1 cellular context compared by ENCODE assay signal in the genomic region with DNA sequence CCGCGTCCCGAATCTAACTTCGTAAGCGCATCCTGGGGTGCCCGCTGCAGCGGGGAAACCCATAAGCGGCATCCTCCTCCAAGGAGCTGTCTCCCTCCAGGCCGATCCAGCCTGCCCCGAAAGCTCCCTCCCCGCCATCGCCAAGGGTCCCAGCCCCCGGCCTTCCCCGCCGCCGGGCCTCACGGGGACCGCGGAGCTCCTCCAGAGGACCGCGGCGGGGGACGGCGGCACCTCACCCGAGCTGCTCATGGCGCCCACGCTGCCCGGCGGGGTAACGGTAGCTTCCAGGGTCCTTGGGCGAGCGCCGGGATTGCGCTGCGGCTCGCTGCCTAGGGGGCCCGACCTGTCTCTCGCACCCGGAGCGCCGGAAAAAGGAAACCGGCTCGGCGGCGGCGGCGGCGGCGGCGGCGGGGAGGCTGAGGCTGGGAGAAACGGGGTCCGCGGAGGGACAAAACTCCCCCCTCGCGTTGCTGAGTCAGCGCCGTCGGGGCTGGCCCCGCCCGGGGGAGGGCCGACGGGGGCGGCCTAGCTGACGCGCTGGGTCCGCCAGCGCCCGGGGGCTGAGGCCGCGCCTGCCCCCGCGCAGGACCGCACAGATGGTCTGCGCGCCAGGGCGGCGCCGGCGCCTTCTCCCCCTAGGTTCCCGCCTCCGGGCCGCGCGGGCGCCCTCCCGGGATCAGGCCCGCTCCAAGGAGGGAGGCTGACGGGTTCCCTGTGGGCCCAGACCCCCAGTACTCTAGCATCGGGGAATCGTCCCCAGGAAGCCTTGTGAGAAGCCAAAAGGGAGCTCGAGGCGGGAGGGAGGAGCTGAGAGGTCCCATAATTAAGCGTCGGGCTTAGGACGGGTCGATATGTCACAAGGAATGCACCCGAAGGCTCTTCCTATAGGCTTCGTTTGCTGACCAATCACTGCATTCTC.
TF ChIP-seq lines count a peak whose summit lies in the region.

A gene with protein sequence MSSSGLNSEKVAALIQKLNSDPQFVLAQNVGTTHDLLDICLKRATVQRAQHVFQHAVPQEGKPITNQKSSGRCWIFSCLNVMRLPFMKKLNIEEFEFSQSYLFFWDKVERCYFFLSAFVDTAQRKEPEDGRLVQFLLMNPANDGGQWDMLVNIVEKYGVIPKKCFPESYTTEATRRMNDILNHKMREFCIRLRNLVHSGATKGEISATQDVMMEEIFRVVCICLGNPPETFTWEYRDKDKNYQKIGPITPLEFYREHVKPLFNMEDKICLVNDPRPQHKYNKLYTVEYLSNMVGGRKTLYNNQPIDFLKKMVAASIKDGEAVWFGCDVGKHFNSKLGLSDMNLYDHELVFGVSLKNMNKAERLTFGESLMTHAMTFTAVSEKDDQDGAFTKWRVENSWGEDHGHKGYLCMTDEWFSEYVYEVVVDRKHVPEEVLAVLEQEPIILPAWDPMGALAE (minus strand): TSS at position 374 of the 919 bp plus-strand sequence. CDS start 125 bp downstream, at position 249.

TF ChIP-seq in WTC11, 78 proteins besides CTCF, POLR2A, EP300 and RAD21 (continued from another document and continues in another):
- TF ChIP-seq, protein P1, sequence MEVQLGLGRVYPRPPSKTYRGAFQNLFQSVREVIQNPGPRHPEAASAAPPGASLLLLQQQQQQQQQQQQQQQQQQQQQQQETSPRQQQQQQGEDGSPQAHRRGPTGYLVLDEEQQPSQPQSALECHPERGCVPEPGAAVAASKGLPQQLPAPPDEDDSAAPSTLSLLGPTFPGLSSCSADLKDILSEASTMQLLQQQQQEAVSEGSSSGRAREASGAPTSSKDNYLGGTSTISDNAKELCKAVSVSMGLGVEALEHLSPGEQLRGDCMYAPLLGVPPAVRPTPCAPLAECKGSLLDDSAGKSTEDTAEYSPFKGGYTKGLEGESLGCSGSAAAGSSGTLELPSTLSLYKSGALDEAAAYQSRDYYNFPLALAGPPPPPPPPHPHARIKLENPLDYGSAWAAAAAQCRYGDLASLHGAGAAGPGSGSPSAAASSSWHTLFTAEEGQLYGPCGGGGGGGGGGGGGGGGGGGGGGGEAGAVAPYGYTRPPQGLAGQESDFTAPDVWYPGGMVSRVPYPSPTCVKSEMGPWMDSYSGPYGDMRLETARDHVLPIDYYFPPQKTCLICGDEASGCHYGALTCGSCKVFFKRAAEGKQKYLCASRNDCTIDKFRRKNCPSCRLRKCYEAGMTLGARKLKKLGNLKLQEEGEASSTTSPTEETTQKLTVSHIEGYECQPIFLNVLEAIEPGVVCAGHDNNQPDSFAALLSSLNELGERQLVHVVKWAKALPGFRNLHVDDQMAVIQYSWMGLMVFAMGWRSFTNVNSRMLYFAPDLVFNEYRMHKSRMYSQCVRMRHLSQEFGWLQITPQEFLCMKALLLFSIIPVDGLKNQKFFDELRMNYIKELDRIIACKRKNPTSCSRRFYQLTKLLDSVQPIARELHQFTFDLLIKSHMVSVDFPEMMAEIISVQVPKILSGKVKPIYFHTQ (CRISPR knock-in tag; IDR thresholded peaks at IDR 0.05), result no peak
- TF ChIP-seq, protein P2, sequence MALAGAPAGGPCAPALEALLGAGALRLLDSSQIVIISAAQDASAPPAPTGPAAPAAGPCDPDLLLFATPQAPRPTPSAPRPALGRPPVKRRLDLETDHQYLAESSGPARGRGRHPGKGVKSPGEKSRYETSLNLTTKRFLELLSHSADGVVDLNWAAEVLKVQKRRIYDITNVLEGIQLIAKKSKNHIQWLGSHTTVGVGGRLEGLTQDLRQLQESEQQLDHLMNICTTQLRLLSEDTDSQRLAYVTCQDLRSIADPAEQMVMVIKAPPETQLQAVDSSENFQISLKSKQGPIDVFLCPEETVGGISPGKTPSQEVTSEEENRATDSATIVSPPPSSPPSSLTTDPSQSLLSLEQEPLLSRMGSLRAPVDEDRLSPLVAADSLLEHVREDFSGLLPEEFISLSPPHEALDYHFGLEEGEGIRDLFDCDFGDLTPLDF (CRISPR knock-in tag; IDR thresholded peaks at IDR 0.05), result 0 out of 2 replicates have a peak, but pooled peaks have one; percentile 22
- 0 out of 2 replicates have a peak, but pooled peaks have one; percentile 11 for TF ChIP-seq FOXK1 (CRISPR knock-in tag; IDR thresholded peaks at IDR 0.05)
- no peak for TF ChIP-seq HMGA2 (CRISPR knock-in tag; IDR thresholded peaks at IDR 0.05)
- no peak for TF ChIP-seq ZNF671 (CRISPR knock-in tag; IDR thresholded peaks at IDR 0.05)
- TF ChIP-seq EMX1 (CRISPR knock-in tag; IDR thresholded peaks at IDR 0.05), result no peak
- TF ChIP-seq, protein P3, sequence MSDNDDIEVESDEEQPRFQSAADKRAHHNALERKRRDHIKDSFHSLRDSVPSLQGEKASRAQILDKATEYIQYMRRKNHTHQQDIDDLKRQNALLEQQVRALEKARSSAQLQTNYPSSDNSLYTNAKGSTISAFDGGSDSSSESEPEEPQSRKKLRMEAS (CRISPR knock-in tag; IDR thresholded peaks at IDR 0.05), result no peak; the same call in 1 of the 2 replicates
- no peak for TF ChIP-seq ETV6 (CRISPR knock-in tag; IDR thresholded peaks at IDR 0.05)
- peak; percentile 65 for TF ChIP-seq SP1 (CRISPR knock-in tag; conservative IDR thresholded peaks at IDR 0.05)
- no peak for TF ChIP-seq MXD4 (CRISPR knock-in tag; IDR thresholded peaks at IDR 0.05; ENCODE audit: borderline replicate concordance)
- TF ChIP-seq ZBTB21 (CRISPR knock-in tag; IDR thresholded peaks at IDR 0.05; ENCODE audit: borderline replicate concordance), result no peak
- TF ChIP-seq, protein P4, sequence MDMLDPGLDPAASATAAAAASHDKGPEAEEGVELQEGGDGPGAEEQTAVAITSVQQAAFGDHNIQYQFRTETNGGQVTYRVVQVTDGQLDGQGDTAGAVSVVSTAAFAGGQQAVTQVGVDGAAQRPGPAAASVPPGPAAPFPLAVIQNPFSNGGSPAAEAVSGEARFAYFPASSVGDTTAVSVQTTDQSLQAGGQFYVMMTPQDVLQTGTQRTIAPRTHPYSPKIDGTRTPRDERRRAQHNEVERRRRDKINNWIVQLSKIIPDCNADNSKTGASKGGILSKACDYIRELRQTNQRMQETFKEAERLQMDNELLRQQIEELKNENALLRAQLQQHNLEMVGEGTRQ (CRISPR knock-in tag; IDR thresholded peaks at IDR 0.05), result peak; percentile 28; the same call in 1 of the 2 replicates
- TF ChIP-seq ZNF396 (CRISPR knock-in tag; IDR thresholded peaks at IDR 0.05; ENCODE audit: borderline replicate concordance), result no peak
- 0 out of 2 replicates have a peak, but pooled peaks have one; percentile 43 for TF ChIP-seq CREM (CRISPR knock-in tag; IDR thresholded peaks at IDR 0.05)
- TF ChIP-seq, protein P5, sequence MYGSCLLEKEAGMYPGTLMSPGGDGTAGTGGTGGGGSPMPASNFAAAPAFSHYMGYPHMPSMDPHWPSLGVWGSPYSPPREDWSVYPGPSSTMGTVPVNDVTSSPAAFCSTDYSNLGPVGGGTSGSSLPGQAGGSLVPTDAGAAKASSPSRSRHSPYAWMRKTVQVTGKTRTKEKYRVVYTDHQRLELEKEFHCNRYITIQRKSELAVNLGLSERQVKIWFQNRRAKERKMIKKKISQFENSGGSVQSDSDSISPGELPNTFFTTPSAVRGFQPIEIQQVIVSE (CRISPR knock-in tag; IDR thresholded peaks at IDR 0.05; ENCODE audit: borderline replicate concordance), result no peak
- TF ChIP-seq TEAD4 (CRISPR knock-in tag; IDR thresholded peaks at IDR 0.05), result no peak
- TF ChIP-seq FOXJ3 (CRISPR knock-in tag; IDR thresholded peaks at IDR 0.05; ENCODE audit: borderline replicate concordance), result no peak
- peak; percentile 41; the same call in 1 of the 2 replicates for TF ChIP-seq SMAD4 (CRISPR knock-in tag; IDR thresholded peaks at IDR 0.05)
- 0 out of 2 replicates have a peak, but pooled peaks have one; percentile 37 for TF ChIP-seq CREB1 (CRISPR knock-in tag; IDR thresholded peaks at IDR 0.05)
- TF ChIP-seq SMAD3 (CRISPR knock-in tag; IDR thresholded peaks at IDR 0.05; ENCODE audit: borderline replicate concordance), result no peak
- TF ChIP-seq NFYB (CRISPR knock-in tag; conservative IDR thresholded peaks at IDR 0.05; ENCODE audit: low read depth), result no peak
- TF ChIP-seq PRRX2 (CRISPR knock-in tag; IDR thresholded peaks at IDR 0.05), result no peak
- no peak for TF ChIP-seq ZNF138 (CRISPR knock-in tag; conservative IDR thresholded peaks at IDR 0.05)
- no peak for TF ChIP-seq ZNF121 (CRISPR knock-in tag; IDR thresholded peaks at IDR 0.05)
- TF ChIP-seq ZNF317 (CRISPR knock-in tag; IDR thresholded peaks at IDR 0.05; ENCODE audit: borderline replicate concordance, low read depth), result no peak
- TF ChIP-seq, protein P6, sequence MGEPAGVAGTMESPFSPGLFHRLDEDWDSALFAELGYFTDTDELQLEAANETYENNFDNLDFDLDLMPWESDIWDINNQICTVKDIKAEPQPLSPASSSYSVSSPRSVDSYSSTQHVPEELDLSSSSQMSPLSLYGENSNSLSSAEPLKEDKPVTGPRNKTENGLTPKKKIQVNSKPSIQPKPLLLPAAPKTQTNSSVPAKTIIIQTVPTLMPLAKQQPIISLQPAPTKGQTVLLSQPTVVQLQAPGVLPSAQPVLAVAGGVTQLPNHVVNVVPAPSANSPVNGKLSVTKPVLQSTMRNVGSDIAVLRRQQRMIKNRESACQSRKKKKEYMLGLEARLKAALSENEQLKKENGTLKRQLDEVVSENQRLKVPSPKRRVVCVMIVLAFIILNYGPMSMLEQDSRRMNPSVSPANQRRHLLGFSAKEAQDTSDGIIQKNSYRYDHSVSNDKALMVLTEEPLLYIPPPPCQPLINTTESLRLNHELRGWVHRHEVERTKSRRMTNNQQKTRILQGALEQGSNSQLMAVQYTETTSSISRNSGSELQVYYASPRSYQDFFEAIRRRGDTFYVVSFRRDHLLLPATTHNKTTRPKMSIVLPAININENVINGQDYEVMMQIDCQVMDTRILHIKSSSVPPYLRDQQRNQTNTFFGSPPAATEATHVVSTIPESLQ (CRISPR knock-in tag; IDR thresholded peaks at IDR 0.05), result no peak
- TF ChIP-seq, protein P7, sequence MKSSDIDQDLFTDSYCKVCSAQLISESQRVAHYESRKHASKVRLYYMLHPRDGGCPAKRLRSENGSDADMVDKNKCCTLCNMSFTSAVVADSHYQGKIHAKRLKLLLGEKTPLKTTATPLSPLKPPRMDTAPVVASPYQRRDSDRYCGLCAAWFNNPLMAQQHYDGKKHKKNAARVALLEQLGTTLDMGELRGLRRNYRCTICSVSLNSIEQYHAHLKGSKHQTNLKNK (CRISPR knock-in tag; IDR thresholded peaks at IDR 0.05), result no peak
- TF ChIP-seq ATF1 (CRISPR knock-in tag; IDR thresholded peaks at IDR 0.05), result no peak
- TF ChIP-seq, protein P8, sequence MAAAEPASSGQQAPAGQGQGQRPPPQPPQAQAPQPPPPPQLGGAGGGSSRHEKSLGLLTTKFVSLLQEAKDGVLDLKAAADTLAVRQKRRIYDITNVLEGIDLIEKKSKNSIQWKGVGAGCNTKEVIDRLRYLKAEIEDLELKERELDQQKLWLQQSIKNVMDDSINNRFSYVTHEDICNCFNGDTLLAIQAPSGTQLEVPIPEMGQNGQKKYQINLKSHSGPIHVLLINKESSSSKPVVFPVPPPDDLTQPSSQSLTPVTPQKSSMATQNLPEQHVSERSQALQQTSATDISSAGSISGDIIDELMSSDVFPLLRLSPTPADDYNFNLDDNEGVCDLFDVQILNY (CRISPR knock-in tag; IDR thresholded peaks at IDR 0.05), result peak; percentile 77
- 0 out of 2 replicates have a peak, but pooled peaks have one; percentile 27 for TF ChIP-seq NR2C2 (CRISPR knock-in tag; IDR thresholded peaks at IDR 0.05)
- TF ChIP-seq, protein P9, sequence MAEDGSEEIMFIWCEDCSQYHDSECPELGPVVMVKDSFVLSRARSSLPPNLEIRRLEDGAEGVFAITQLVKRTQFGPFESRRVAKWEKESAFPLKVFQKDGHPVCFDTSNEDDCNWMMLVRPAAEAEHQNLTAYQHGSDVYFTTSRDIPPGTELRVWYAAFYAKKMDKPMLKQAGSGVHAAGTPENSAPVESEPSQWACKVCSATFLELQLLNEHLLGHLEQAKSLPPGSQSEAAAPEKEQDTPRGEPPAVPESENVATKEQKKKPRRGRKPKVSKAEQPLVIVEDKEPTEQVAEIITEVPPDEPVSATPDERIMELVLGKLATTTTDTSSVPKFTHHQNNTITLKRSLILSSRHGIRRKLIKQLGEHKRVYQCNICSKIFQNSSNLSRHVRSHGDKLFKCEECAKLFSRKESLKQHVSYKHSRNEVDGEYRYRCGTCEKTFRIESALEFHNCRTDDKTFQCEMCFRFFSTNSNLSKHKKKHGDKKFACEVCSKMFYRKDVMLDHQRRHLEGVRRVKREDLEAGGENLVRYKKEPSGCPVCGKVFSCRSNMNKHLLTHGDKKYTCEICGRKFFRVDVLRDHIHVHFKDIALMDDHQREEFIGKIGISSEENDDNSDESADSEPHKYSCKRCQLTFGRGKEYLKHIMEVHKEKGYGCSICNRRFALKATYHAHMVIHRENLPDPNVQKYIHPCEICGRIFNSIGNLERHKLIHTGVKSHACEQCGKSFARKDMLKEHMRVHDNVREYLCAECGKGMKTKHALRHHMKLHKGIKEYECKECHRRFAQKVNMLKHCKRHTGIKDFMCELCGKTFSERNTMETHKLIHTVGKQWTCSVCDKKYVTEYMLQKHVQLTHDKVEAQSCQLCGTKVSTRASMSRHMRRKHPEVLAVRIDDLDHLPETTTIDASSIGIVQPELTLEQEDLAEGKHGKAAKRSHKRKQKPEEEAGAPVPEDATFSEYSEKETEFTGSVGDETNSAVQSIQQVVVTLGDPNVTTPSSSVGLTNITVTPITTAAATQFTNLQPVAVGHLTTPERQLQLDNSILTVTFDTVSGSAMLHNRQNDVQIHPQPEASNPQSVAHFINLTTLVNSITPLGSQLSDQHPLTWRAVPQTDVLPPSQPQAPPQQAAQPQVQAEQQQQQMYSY (CRISPR knock-in tag; IDR thresholded peaks at IDR 0.05), result no peak
- peak; percentile 37; the same call in 1 of the 2 replicates for TF ChIP-seq NFATC4 (CRISPR knock-in tag; IDR thresholded peaks at IDR 0.05)
- peak; percentile 42; the same call in 1 of the 2 replicates for TF ChIP-seq ZNF423 (CRISPR knock-in tag; IDR thresholded peaks at IDR 0.05)
- TF ChIP-seq GTF2I (CRISPR knock-in tag; conservative IDR thresholded peaks at IDR 0.05), result no peak
- no peak for TF ChIP-seq RELA (CRISPR knock-in tag; IDR thresholded peaks at IDR 0.05; ENCODE audit: borderline replicate concordance)
- TF ChIP-seq, protein P10, sequence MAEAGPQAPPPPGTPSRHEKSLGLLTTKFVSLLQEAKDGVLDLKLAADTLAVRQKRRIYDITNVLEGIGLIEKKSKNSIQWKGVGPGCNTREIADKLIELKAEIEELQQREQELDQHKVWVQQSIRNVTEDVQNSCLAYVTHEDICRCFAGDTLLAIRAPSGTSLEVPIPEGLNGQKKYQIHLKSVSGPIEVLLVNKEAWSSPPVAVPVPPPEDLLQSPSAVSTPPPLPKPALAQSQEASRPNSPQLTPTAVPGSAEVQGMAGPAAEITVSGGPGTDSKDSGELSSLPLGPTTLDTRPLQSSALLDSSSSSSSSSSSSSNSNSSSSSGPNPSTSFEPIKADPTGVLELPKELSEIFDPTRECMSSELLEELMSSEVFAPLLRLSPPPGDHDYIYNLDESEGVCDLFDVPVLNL (CRISPR knock-in tag; IDR thresholded peaks at IDR 0.05; ENCODE audit: borderline replicate concordance, low read depth), result no peak
